Comparison of ENCODE assay signal across 24 cellular contexts in the genomic region with DNA sequence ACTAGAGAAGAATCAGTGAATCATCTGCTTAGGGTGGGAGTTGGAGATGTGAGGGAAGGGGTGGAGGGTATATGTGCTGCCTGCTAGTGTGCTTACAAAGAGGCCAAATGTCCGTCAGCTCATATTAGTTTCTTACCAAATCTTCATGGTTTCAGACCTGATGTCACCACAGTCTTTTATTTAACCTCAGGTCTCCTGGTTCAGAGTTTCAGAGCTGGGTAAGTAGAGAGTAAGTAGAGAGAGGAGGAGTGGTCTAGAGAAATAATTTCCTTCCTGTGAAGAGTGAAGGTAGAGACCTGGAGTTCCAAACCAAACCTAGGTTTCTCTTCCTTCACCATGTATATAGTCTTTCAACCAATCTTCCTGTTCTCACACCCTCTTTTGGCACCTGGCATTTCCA. TPM values are rescaled to one million over a fixed set of nuclear protein-coding genes. Genes with fewer than 3 reads are reported as not detected.
DNase-seq lines count a peak whose midpoint lies in the region; ATAC-seq, FAIRE-seq and TF ChIP-seq lines count a peak whose summit lies in the region.
"Had no signal": no experiment of that assay in that cellular context is flagged by ENCODE, and none has a peak within 500 bp of the region (broad histone marks: within the 10 kb centered on the region; RNA-seq: fewer than 3 reads in every experiment).

No MANE protein-coding gene starts in this region.

- no peak overlapping the region for H3K27ac ChIP-seq in GM12878 (ENCODE audit: control insufficient read depth, insufficient read depth)
- no peak overlapping the region for H3K27ac ChIP-seq in breast epithelium

- TF ChIP-seq POLR2A in GM12878 (IDR thresholded peaks at IDR 0.05; ENCODE audit: low read depth, low read length) (no peak), breast epithelium (IDR thresholded peaks at IDR 0.05) (no peak)

- no peak overlapping the region for H3K4me2 ChIP-seq in GM12878 (ENCODE audit: control insufficient read depth, insufficient read depth)
- H3K4me2 ChIP-seq: SK-N-SH had no signal

- H3K9ac ChIP-seq in GM12878 (ENCODE audit: control insufficient read depth, insufficient read depth, low read length) = no peak overlapping the region
- H3K9ac ChIP-seq: SK-N-SH had no signal

- H3K4me1 Mint-ChIP-seq in stimulated activated effector memory CD8-positive, alpha-beta T cell treated with anti-CD3 and anti-CD28 coated beads, Interleukin-12 subunit alpha, Interleukin-12 subunit beta, amount 100 ng/mL, for 72 hours = no peaks in the 10 kb centered on the region

- no peak overlapping the region for H3K4me3 Mint-ChIP-seq in stimulated activated effector memory CD8-positive, alpha-beta T cell treated with anti-CD3 and anti-CD28 coated beads, Interleukin-12 subunit alpha, Interleukin-12 subunit beta, amount 100 ng/mL, for 72 hours
- H3K4me3 Mint-ChIP-seq: CD8-positive, alpha-beta T cell had no signal

- intact Hi-C loops in GM12878 (cut with micrococcal nuclease; ENCODE audit: unreplicated experiment) = no loop called here
- intact Hi-C loops in breast epithelium (cut with DNase I; ENCODE audit: low total_unique reads) = no loop called here

- in situ Hi-C loops in GM12878 (cut with MboI) = no loop called here

- RAD21 ChIA-PET in GM12878 (lab: Charles Lee; ENCODE audit: unreplicated experiment) = no interaction called here

- CTCF ChIA-PET in GM12878 (lab: Yijun Ruan, JAX) = interaction anchor here (1.7 kb wide), 1 partner anchor 9 kb away, joined by 3 read pairs; no protein-coding TSS in a partner anchor

- no peak for DNase-seq in GM12878 (ENCODE audit: low read depth, low spot score)
- no peak for DNase-seq in stimulated activated effector memory CD8-positive, alpha-beta T cell treated with anti-CD3 and anti-CD28 coated beads, Interleukin-12 subunit alpha, Interleukin-12 subunit beta, amount 100 ng/mL, for 72 hours (ENCODE audit: low spot score in 2 of 2)
- no peak for DNase-seq in effector CD4-positive, alpha-beta T cell
- DNase-seq in breast epithelium (ENCODE audit: low spot score in 2 of 2) = no peak
- DNase-seq: AML-193; C1 segment of cervical spinal cord; CD8-positive, alpha-beta T cell; DMS153; KBM-7; NCI-H1105 treated with DMSO at 0.1 percent for 48 hours; NCI-H2029 treated with DMSO at 0.1 percent for 48 hours; NCI-H226; NCI-H510A treated with DMSO at 0.1 percent for 48 hours; NCI-H748 treated with DMSO at 0.1 percent for 48 hours; NK-92 treated with Interleukin-12 subunit alpha and Interleukin-12 subunit beta, amount 100 ng/mL, for 24 hours; SIG-M5; SK-N-SH had no signal

- TF ChIP-seq CTCF in GM12878 (IDR thresholded peaks at IDR 0.05 in 2 of 3, conservative IDR thresholded peaks at IDR 0.05 in 1 of 3; ENCODE audit: control insufficient read depth in 2 of 3, extremely low read depth in 1 of 3, insufficient read depth in 1 of 3, low read depth in 3 of 3, low read length in 3 of 3) (no peak), breast epithelium (IDR thresholded peaks at IDR 0.05) (no peak)

- POLR2A ChIA-PET in GM12878 (lab: Charles Lee) = interaction anchor here (0.6 kb wide), 1 partner anchor 25 kb away, joined by 3 read pairs; no protein-coding TSS in a partner anchor

- SMC1A ChIA-PET in GM12878 (lab: Charles Lee; ENCODE audit: uncharacterized antibody, unreplicated experiment) = no interaction called here

- H3K36me3 ChIP-seq in GM12878 (ENCODE audit: control insufficient read depth in 2 of 2, insufficient read depth in 2 of 2, low read length in 1 of 2) (no peaks in the 10 kb centered on the region), breast epithelium (no peaks in the 10 kb centered on the region)

- WGBS in GM12878 (ENCODE audit: insufficient coverage, insufficient replicate concordance, low lambda C conversion rate, missing lambda C conversion rate) = no CpG with 5 or more reads among the region's 1 CpG

- 0 out of 2 replicates have a peak, but pooled peaks cover 3% of the 10 kb centered on the region for H3K4me1 ChIP-seq in GM12878 (ENCODE audit: control insufficient read depth, insufficient read depth, low read length)
- no peaks in the 10 kb centered on the region for H3K4me1 ChIP-seq in breast epithelium

- H4K20me1 ChIP-seq in GM12878 (ENCODE audit: control insufficient read depth, insufficient read depth) = no peaks in the 10 kb centered on the region

- ATAC-seq in GM18867 (IDR thresholded peaks at IDR 0.05; ENCODE audit: unreplicated experiment) = peak; percentile 90
- ATAC-seq in GM21381 (IDR thresholded peaks at IDR 0.05; ENCODE audit: unreplicated experiment) = peak; percentile 71
- peak; percentile 61 for ATAC-seq in HG03196 (IDR thresholded peaks at IDR 0.05; ENCODE audit: unreplicated experiment)
- ATAC-seq in GM12878 = no peak
- no peak for ATAC-seq in stimulated activated effector memory CD8-positive, alpha-beta T cell treated with anti-CD3 and anti-CD28 coated beads, Interleukin-12 subunit alpha, Interleukin-12 subunit beta, amount 100 ng/mL, for 72 hours
- ATAC-seq in HG02840 (IDR thresholded peaks at IDR 0.05; ENCODE audit: low FRiP score, unreplicated experiment) = no peak
- ATAC-seq: CD8-positive, alpha-beta T cell; HepG2 had no signal

- TF ChIP-seq RAD21 in GM12878 (IDR thresholded peaks at IDR 0.05; ENCODE audit: insufficient read depth, low read depth, low read length) = no peak

- TF ChIP-seq EP300 in GM12878 (IDR thresholded peaks at IDR 0.05; ENCODE audit: borderline replicate concordance in 1 of 2, control insufficient read depth in 1 of 2, low read depth in 2 of 2, low read length in 2 of 2) = no peak

- peak; percentile 13 for FAIRE-seq in GM12878 (lab: Jason Lieb, UNC)
- FAIRE-seq: H54, HepG2 had no signal

- H3K9me3 Mint-ChIP-seq in stimulated activated effector memory CD8-positive, alpha-beta T cell treated with anti-CD3 and anti-CD28 coated beads, Interleukin-12 subunit alpha, Interleukin-12 subunit beta, amount 100 ng/mL, for 72 hours = no peaks in the 10 kb centered on the region
- H3K9me3 Mint-ChIP-seq: CD8-positive, alpha-beta T cell had no signal

- no peaks in the 10 kb centered on the region for H3K36me3 Mint-ChIP-seq in stimulated activated effector memory CD8-positive, alpha-beta T cell treated with anti-CD3 and anti-CD28 coated beads, Interleukin-12 subunit alpha, Interleukin-12 subunit beta, amount 100 ng/mL, for 72 hours
- H3K36me3 Mint-ChIP-seq: CD8-positive, alpha-beta T cell had no signal

- H2AFZ ChIP-seq in GM12878 (ENCODE audit: control insufficient read depth, low read depth, low read length) = no peak overlapping the region; the same call in 1 of the 2 replicates

- no peaks in the 10 kb centered on the region; the same call in 2 of the 3 replicates for H3K9me3 ChIP-seq in GM12878 (replicated peaks; ENCODE audit: control insufficient read depth, insufficient read depth, low read length)
- no peaks in the 10 kb centered on the region for H3K9me3 ChIP-seq in breast epithelium
- H3K9me3 ChIP-seq: SK-N-SH had no signal

- no TSS peak for BruUV-seq in GM12878 (replicated peaks; lab: Mats Ljungman, UMichigan)

- no peaks in the 10 kb centered on the region for H3K27me3 ChIP-seq in GM12878 (replicated peaks in 1 of 2; ENCODE audit: control insufficient read depth in 2 of 2, insufficient read depth in 2 of 2, low read length in 1 of 2)
- H3K27me3 ChIP-seq in breast epithelium = no peaks in the 10 kb centered on the region

- no peaks in the 10 kb centered on the region for H3K79me2 ChIP-seq in GM12878 (ENCODE audit: control insufficient read depth, insufficient read depth, low read length)

- no peak overlapping the region for H3K4me3 ChIP-seq in GM12878
- no peak overlapping the region for H3K4me3 ChIP-seq in breast epithelium

- H3K27ac Mint-ChIP-seq in stimulated activated effector memory CD8-positive, alpha-beta T cell treated with anti-CD3 and anti-CD28 coated beads, Interleukin-12 subunit alpha, Interleukin-12 subunit beta, amount 100 ng/mL, for 72 hours = no peak overlapping the region
- H3K27ac Mint-ChIP-seq: CD8-positive, alpha-beta T cell had no signal

TF ChIP-seq in GM12878, 131 proteins besides CTCF, POLR2A, EP300 and RAD21 (continues in another document):
- TF ChIP-seq YBX1 (IDR thresholded peaks at IDR 0.05) (no peak), MXI1 (IDR thresholded peaks at IDR 0.05; ENCODE audit: low read depth, low read length) (no peak), ZNF24 (IDR thresholded peaks at IDR 0.05) (no peak), HDAC2 (IDR thresholded peaks at IDR 0.05) (no peak)

RNA-seq across cellular contexts. Expression of a gene that starts 17.5 kb away (rescaled TPM):
- total RNA-seq in GM12878 (2013; cell fraction: nucleolus; rRNA removed) = 0.92 and 0.93 TPM in 2 replicates
- total RNA-seq in GM12878 (2014; rRNA removed) = 3.3 and 4.2 TPM in 2 replicates
- total RNA-seq in GM12878 (2014; rRNA removed; fragmentation: Illumina TruSeq; extraction: Trizol) = 3.1 and 3.4 TPM in 2 replicates
- total RNA-seq in GM12878 (2021) = 3.1 and 3.3 TPM in 2 replicates
- 0.87 TPM for polyA plus RNA-seq in GM12878 (2011; ENCODE audit: low read depth)
- 0.01 TPM in 2 replicates for polyA plus RNA-seq in GM12878 (2011; rRNA removed)
- polyA plus RNA-seq in GM12878 (2011; cell fraction: cytosol; rRNA removed) = 0.02 TPM in 1 of 2 replicates, not detected in the other
- polyA plus RNA-seq in GM12878 (2011; cell fraction: nucleus; rRNA removed) = 0.04 TPM in 2 replicates
- 2.0 and 2.2 TPM in 2 replicates for polyA plus RNA-seq in GM12878 (2012)
- polyA plus RNA-seq in GM12878 (2014; fragmentation: Illumina TruSeq; extraction: Trizol) = 2.4 and 3.1 TPM in 2 replicates
- polyA plus RNA-seq in GM12878 (2014; fragmentation: Nextera tagmentation; extraction: Ambion mirVana) = under 1 TPM; 0.58 to 0.66 TPM
- polyA plus RNA-seq in GM12878 (2014; rRNA removed) = 1.9 and 2.3 TPM in 2 replicates
- polyA plus RNA-seq in GM12878 (2016; fragmentation: Nextera tagmentation; extraction: Ambion mirVana) = 1 to 10 TPM; 1.1 to 1.4 TPM
- polyA minus RNA-seq in GM12878 (2011; rRNA and poly(A)+ RNA removed) = under 0.01 TPM in 1 of 2 replicates, not detected in the other
- polyA minus RNA-seq in GM12878 (2011; cell fraction: cytosol; rRNA and poly(A)+ RNA removed) = not detected in 2 replicates
- polyA minus RNA-seq in GM12878 (2011; cell fraction: nucleus; rRNA and poly(A)+ RNA removed) = 0.10 and 0.12 TPM in 2 replicates
- total RNA-seq in breast epithelium = 10 to 100 TPM in 1 of 3 donors, 1 to 10 TPM in 1, under 1 TPM in 1; 0.98 to 10.9 (median 1.2) TPM
- total RNA-seq: G401, HepG2 had no signal
- polyA plus RNA-seq: HepG2, SK-N-SH had no signal

Comparison
In these comparisons a context has a peak if more than half of its experiments do, and no peak if none do; other contexts are left out.
1. ATAC-seq: peak in GM18867 (single experiment), GM21381 (single experiment) and HG03196 (single experiment); none in GM12878 (single experiment), stimulated activated effector memory CD8-positive, alpha-beta T cell treated with anti-CD3 and anti-CD28 coated beads, Interleukin-12 subunit alpha, Interleukin-12 subunit beta, amount 100 ng/mL, for 72 hours (single experiment) and HG02840 (single experiment).